ENCODE assay signal across 1 cellular context in genomic region chr1:94705755-94706154, GRCh38.
TF ChIP-seq lines count a peak whose summit lies in the region.

No MANE protein-coding gene starts in this region.

TF ChIP-seq in HepG2, 621 proteins besides CTCF, POLR2A, EP300 and RAD21:
- no peak for TF ChIP-seq POLR2AphosphoS2 (IDR thresholded peaks at IDR 0.05; ENCODE audit: low read depth, low read length)
- no peak for TF ChIP-seq KDM4B (CRISPR knock-in tag; IDR thresholded peaks at IDR 0.05)
- TF ChIP-seq SOX13 (IDR thresholded peaks at IDR 0.05) = no peak
- no peak for TF ChIP-seq SOX13 (CRISPR knock-in tag; conservative IDR thresholded peaks at IDR 0.05 in 1 of 2, IDR thresholded peaks at IDR 0.05 in 1 of 2)
- TF ChIP-seq ZFP1 (CRISPR knock-in tag; IDR thresholded peaks at IDR 0.05) = peak; percentile 46; the same call in 1 of the 2 replicates
TF ChIP-seq in HepG2: peak in this region for 1.
